Comparison of ENCODE assay signal across 8 cellular contexts in genomic region chr17:76556759-76557367, GRCh38. TPM values are rescaled to one million over a fixed set of nuclear protein-coding genes. Genes with fewer than 3 reads are reported as not detected.
DNase-seq lines count a peak whose midpoint lies in the region; ATAC-seq, FAIRE-seq and TF ChIP-seq lines count a peak whose summit lies in the region.

No MANE protein-coding gene starts in this region.

- ATAC-seq in HG02642 (IDR thresholded peaks at IDR 0.05; ENCODE audit: poor library complexity, unreplicated experiment), result peak; percentile 6

- H3K4me1 ChIP-seq in liver (ENCODE audit: control insufficient read depth in 4 of 4, insufficient read depth in 4 of 4, low read length in 3 of 4) (peaks cover 3 to 24% (median 15%) of the 10 kb centered on the region in 4 donors), testis (peaks cover 32% of the 10 kb centered on the region)

- intact Hi-C loops in testis (cut with DNase I; ENCODE audit: low total_unique reads), result no loop called here

- H3K27ac ChIP-seq in liver (ENCODE audit: low read depth in 1 of 2, low read length in 2 of 2), result peak overlapping the region; percentile 84 to 97
- H3K27ac ChIP-seq in testis, result peak overlapping the region; percentile 90 to 94

- FAIRE-seq in bronchial epithelial cell (lab: Jason Lieb, UNC), result no peak

- H3K36me3 ChIP-seq in bronchial epithelial cell (ENCODE audit: control insufficient read depth, insufficient read depth, low read length), result peaks cover 7% of the 10 kb centered on the region
- peaks cover 2 to 8% (median 7%) of the 10 kb centered on the region in 4 donors for H3K36me3 ChIP-seq in liver (ENCODE audit: control insufficient read depth in 4 of 4, insufficient read depth in 3 of 4, low read depth in 1 of 4, low read length in 3 of 4)
- H3K36me3 ChIP-seq in testis (ENCODE audit: low read depth, missing control alignments), result no peaks in the 10 kb centered on the region

- H3K4me3 ChIP-seq in GM08714 (ENCODE audit: low read length), result peak overlapping the region; percentile 97
- peak overlapping the region; percentile 85 for H3K4me3 ChIP-seq in bronchial epithelial cell (ENCODE audit: low read depth, low read length)
- peak overlapping the region; percentile 68 to 99 (median 97) for H3K4me3 ChIP-seq in liver (ENCODE audit: low read depth in 1 of 3, low read length in 3 of 3)
- H3K4me3 ChIP-seq in testis, result peak overlapping the region; percentile 65 to 84

- DNase-seq in RKO (ENCODE audit: low spot score) (peak; percentile 55), bronchial epithelial cell (ENCODE audit: low read depth) (no peak), testis (no peak), GM10266 (ENCODE audit: extremely low spot score) (no peak), foreskin melanocyte (no peak)

- H3K27me3 ChIP-seq in bronchial epithelial cell (ENCODE audit: control insufficient read depth, insufficient read depth, low read length), result no peaks in the 10 kb centered on the region
- no peaks in the 10 kb centered on the region for H3K27me3 ChIP-seq in liver (ENCODE audit: control insufficient read depth in 4 of 4, insufficient read depth in 4 of 4, low read length in 3 of 4)
- no peaks in the 10 kb centered on the region for H3K27me3 ChIP-seq in testis

- TF ChIP-seq RAD21 in liver (IDR thresholded peaks at IDR 0.05), result no peak

- peak overlapping the region; percentile 93 to 96 for H3K9ac ChIP-seq in liver (ENCODE audit: low read depth in 1 of 2, low read length in 2 of 2)

- TF ChIP-seq CTCF in bronchial epithelial cell (IDR thresholded peaks at IDR 0.05; ENCODE audit: insufficient read depth, low read length, severe bottlenecking), result no peak
- TF ChIP-seq CTCF in liver (IDR thresholded peaks at IDR 0.05; ENCODE audit: low read depth, low read length, missing input control), result no peak
- TF ChIP-seq CTCF in testis (IDR thresholded peaks at IDR 0.05), result no peak
- TF ChIP-seq CTCF in GM10266 (IDR thresholded peaks at IDR 0.05; ENCODE audit: control insufficient read depth, insufficient read depth, low read depth, missing control alignments), result no peak

- TF ChIP-seq POLR2A in testis (IDR thresholded peaks at IDR 0.05), result no peak

- H3K9me3 ChIP-seq in liver (ENCODE audit: control insufficient read depth in 4 of 4, low read length in 3 of 4), result no peaks in the 10 kb centered on the region
- H3K9me3 ChIP-seq in testis, result no peaks in the 10 kb centered on the region

- 26% methylated on average over 31 of the region's 31 CpGs for WGBS in liver
- WGBS in testis, 2 donors, result 35 to 37% methylated on average over 31 of the region's 31 CpGs

TF ChIP-seq in liver, 16 proteins besides CTCF, POLR2A, EP300 and RAD21:
- TF ChIP-seq ZBTB33 (IDR thresholded peaks at IDR 0.05) (no peak), NR2F2 (IDR thresholded peaks at IDR 0.05) (no peak), HNF4G (IDR thresholded peaks at IDR 0.05) (no peak), RXRA (IDR thresholded peaks at IDR 0.05) (no peak), TAF1 (conservative IDR thresholded peaks at IDR 0.05) (no peak)
TF ChIP-seq in liver: peak in this region for 0.

RNA-seq across cellular contexts. Expression of gene PRCD, which starts 17.0 kb away (rescaled TPM):
- total RNA-seq in bronchial epithelial cell (0.13 TPM in 1 of 2 replicates, not detected in the other), liver (1 to 10 TPM in 1 of 2 donors, under 1 TPM in 1; 0.75 to 1.0 TPM), testis (1 to 10 TPM; 3.2 to 3.8 TPM)
- polyA plus RNA-seq in liver (under 1 TPM in 1 of 2 donors, not detected in 1; 0.63 TPM), testis (ENCODE audit: insufficient read depth, low read depth, low replicate concordance) (4.6 TPM)

RNA-seq across cellular contexts. Expression of gene CYGB, which starts 19.4 kb away (rescaled TPM):
- total RNA-seq in bronchial epithelial cell (2.1 and 2.3 TPM in 2 replicates), liver (1 to 10 TPM; 1.6 to 7.8 TPM), testis (1 to 10 TPM; 3.4 to 7.2 TPM)
- polyA plus RNA-seq in liver (1 to 10 TPM in 1 of 2 donors, under 1 TPM in 1; 0.83 to 1.2 TPM), testis (ENCODE audit: insufficient read depth, low read depth, low replicate concordance) (9.9 TPM)

RNA-seq across cellular contexts. Expression of gene ST6GALNAC2, which starts 28.8 kb away (rescaled TPM):
- total RNA-seq in bronchial epithelial cell (38.4 and 64.4 TPM in 2 replicates), liver (1 to 10 TPM; 1.3 to 2.6 TPM), testis (10 to 100 TPM; 29.7 to 87.5 TPM)
- polyA plus RNA-seq in liver (under 1 TPM; 0.52 to 0.90 TPM), testis (ENCODE audit: insufficient read depth, low read depth, low replicate concordance) (107 TPM)

RNA-seq across cellular contexts. Expression of gene RHBDF2, which starts 55.6 kb away (rescaled TPM):
- total RNA-seq in bronchial epithelial cell (9.9 and 10.8 TPM in 2 replicates), liver (1 to 10 TPM; 3.6 to 6.7 TPM), testis (10 to 100 TPM; 26.3 to 30.2 TPM)
- polyA plus RNA-seq in liver (1 to 10 TPM; 2.9 to 5.6 TPM), testis (ENCODE audit: insufficient read depth, low read depth, low replicate concordance) (9.7 TPM)

Comparison
In these comparisons a context has a peak if more than half of its experiments do, and no peak if none do; other contexts are left out.
1. RNA of gene ST6GALNAC2, which starts 28.8 kb away (total RNA-seq): 29.7 to 87.5 TPM in testis and 38.4 to 64.4 TPM in bronchial epithelial cell; 1.3 to 2.6 TPM in liver; every median in the first group is over 4 times any median in the second.
2. Peak in every context shown above with its lines, with median percentiles within 50 percentile points of each other: H3K4me3 ChIP-seq.